1 cellular context compared by ENCODE assay signal in the genomic region with DNA sequence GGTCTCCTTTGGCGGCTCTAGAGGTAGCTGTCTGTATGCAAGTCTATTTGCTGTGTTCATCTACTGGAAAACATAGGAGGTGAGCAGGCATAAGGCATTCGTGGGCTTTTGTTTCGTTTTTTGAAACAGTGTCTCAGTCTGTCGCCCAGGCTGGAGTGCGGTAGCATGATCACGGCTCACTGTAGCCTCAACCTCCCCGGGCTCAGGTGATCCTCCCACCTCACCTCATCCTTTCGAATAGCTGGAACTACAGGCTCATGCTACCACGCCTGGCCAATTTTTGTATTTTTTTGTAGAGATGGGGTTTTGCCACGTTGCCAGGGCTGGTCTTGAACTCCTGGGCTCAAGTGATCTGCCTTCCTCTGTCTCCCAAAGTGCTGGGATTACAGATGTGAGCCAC.
TF ChIP-seq lines count a peak whose summit lies in the region.

No MANE protein-coding gene starts in this region.

TF ChIP-seq in HEK293T, 16 proteins besides CTCF, POLR2A, EP300 and RAD21:
- no peak for TF ChIP-seq FOXM1 (IDR thresholded peaks at IDR 0.05; ENCODE audit: borderline replicate concordance)
- TF ChIP-seq FOXA1 (IDR thresholded peaks at IDR 0.05) = no peak
TF ChIP-seq in HEK293T: peak in this region for 0.
